In genomic region chr18:3466872-3467271, GRCh38 we compare ENCODE assay signal across 15 cellular contexts. TPM values are rescaled to one million over a fixed set of nuclear protein-coding genes. Genes with fewer than 3 reads are reported as not detected.
A peak's percentile ranks its signal among the peaks of the same experiment; 100 is the strongest.
DNase-seq lines count a peak whose midpoint lies in the region; ATAC-seq, FAIRE-seq and TF ChIP-seq lines count a peak whose summit lies in the region.
"Had no signal": no experiment of that assay in that cellular context is flagged by ENCODE, and none has a peak within 500 bp of the region (broad histone marks: within the 10 kb centered on the region; RNA-seq: fewer than 3 reads in every experiment).

No MANE protein-coding gene starts in this region.

- no TSS peak for BruUV-seq in Panc1 (replicated peaks; lab: Mats Ljungman, UMichigan)

- DNase-seq in activated CD4-positive, alpha-beta T cell treated with anti-CD3 and anti-CD28 coated beads, Interleukin-2, amount 10 ng/mL, durations not matched to agents 24 days and 14 days, result peak; percentile 66
- no peak for DNase-seq in activated CD4-positive, alpha-beta T cell treated with anti-CD3 and anti-CD28 coated beads, Interleukin-2, amount 50 U/mL, for 1 hour
- DNase-seq in Panc1 (ENCODE audit: low read depth, low spot score) (no peak), fibroblast of the aortic adventitia (ENCODE audit: low read depth) (peak; percentile 11), small intestine (peak; percentile 37), GM20000 (ENCODE audit: low spot score) (no peak), tibial nerve (ENCODE audit: low spot score in 2 of 2) (no peak), GM03348 (ENCODE audit: low spot score) (no peak)
- DNase-seq: amniotic stem cell; stimulated activated CD4-positive, alpha-beta T cell treated with anti-CD3 and anti-CD28 coated beads, Interleukin-12 subunit alpha, Interleukin-12 subunit beta, amount 100 ng/mL, for 4 hours; thyroid gland had no signal

- H3K36me3 ChIP-seq in Panc1 (ENCODE audit: control insufficient read depth, insufficient read depth, low read length) (no peaks in the 10 kb centered on the region), small intestine (ENCODE audit: control insufficient read depth in 2 of 2, insufficient read depth in 2 of 2, low read length in 2 of 2) (no peaks in the 10 kb centered on the region), tibial nerve (peaks cover 0 to 7% (median 0%) of the 10 kb centered on the region in 3 donors)
- H3K36me3 ChIP-seq: thyroid gland had no signal

- H3K4me3 ChIP-seq in Panc1 (ENCODE audit: low read depth in 2 of 2, low read length in 2 of 2), result no peak overlapping the region
- no peak overlapping the region for H3K4me3 ChIP-seq in fibroblast of the aortic adventitia (ENCODE audit: low read depth, low read length)
- no peak overlapping the region for H3K4me3 ChIP-seq in small intestine (ENCODE audit: low read depth in 1 of 2, low read length in 2 of 2)
- no peak overlapping the region for H3K4me3 ChIP-seq in tibial nerve
- H3K4me3 ChIP-seq: gastroesophageal sphincter, thyroid gland had no signal

- in situ Hi-C loops in Panc1 (cut with HindIII; ENCODE audit: low pct_unique_long_range_greater_than_20kb, low sequenced_read_pairs), result no loop called here

- no peak for TF ChIP-seq EP300 in tibial nerve (IDR thresholded peaks at IDR 0.05)

- no peak overlapping the region for H3K4me3 Mint-ChIP-seq in activated CD4-positive, alpha-beta T cell treated with anti-CD3 and anti-CD28 coated beads, Interleukin-2, amount 10 ng/mL, durations not matched to agents 24 days and 14 days
- H3K4me3 Mint-ChIP-seq: dendritic cell treated with granulocyte-macrophage colony-stimulating factor and Interleukin-4, amounts not matched to agents 40 ng/mL and 50 ng/mL, for 4 days had no signal

- no peak for ATAC-seq in Panc1
- ATAC-seq: gastroesophageal sphincter, Right ventricle myocardium inferior had no signal

- intact Hi-C loops in activated CD4-positive, alpha-beta T cell treated with anti-CD3 and anti-CD28 coated beads, Interleukin-2, amount 10 ng/mL, durations not matched to agents 24 days and 14 days (cut with micrococcal nuclease), result no loop called here
- intact Hi-C loops in Panc1 (cut with micrococcal nuclease; ENCODE audit: unreplicated experiment), result no loop called here

- 3 to 23% (median 6%) methylated on average over 2 of the region's 2 CpGs for WGBS in small intestine, 3 donors
- WGBS in tibial nerve, 2 donors, result 46 to 56% methylated on average over 2 of the region's 2 CpGs

- no peak overlapping the region for H3K27ac Mint-ChIP-seq in activated CD4-positive, alpha-beta T cell treated with anti-CD3 and anti-CD28 coated beads, Interleukin-2, amount 10 ng/mL, durations not matched to agents 24 days and 14 days
- H3K27ac Mint-ChIP-seq: dendritic cell treated with granulocyte-macrophage colony-stimulating factor and Interleukin-4, amounts not matched to agents 40 ng/mL and 50 ng/mL, for 4 days had no signal

- H3K36me3 Mint-ChIP-seq in activated CD4-positive, alpha-beta T cell treated with anti-CD3 and anti-CD28 coated beads, Interleukin-2, amount 10 ng/mL, durations not matched to agents 24 days and 14 days (ENCODE audit: low read depth), result peaks cover 8% of the 10 kb centered on the region

- H3K27me3 Mint-ChIP-seq in activated CD4-positive, alpha-beta T cell treated with anti-CD3 and anti-CD28 coated beads, Interleukin-2, amount 10 ng/mL, durations not matched to agents 24 days and 14 days, result no peaks in the 10 kb centered on the region
- H3K27me3 Mint-ChIP-seq: dendritic cell treated with granulocyte-macrophage colony-stimulating factor and Interleukin-4, amounts not matched to agents 40 ng/mL and 50 ng/mL, for 4 days had no signal

- peaks cover 12% of the 10 kb centered on the region for H3K4me1 Mint-ChIP-seq in activated CD4-positive, alpha-beta T cell treated with anti-CD3 and anti-CD28 coated beads, Interleukin-2, amount 10 ng/mL, durations not matched to agents 24 days and 14 days

- peaks cover 4% of the 10 kb centered on the region for H3K9me3 Mint-ChIP-seq in activated CD4-positive, alpha-beta T cell treated with anti-CD3 and anti-CD28 coated beads, Interleukin-2, amount 10 ng/mL, durations not matched to agents 24 days and 14 days
- H3K9me3 Mint-ChIP-seq: dendritic cell treated with granulocyte-macrophage colony-stimulating factor and Interleukin-4, amounts not matched to agents 40 ng/mL and 50 ng/mL, for 4 days had no signal

- CTCF ChIA-PET in Panc1 (lab: Charles Lee), result no interaction called here

- H3K27ac ChIP-seq in Panc1 (ENCODE audit: low read length), result peak overlapping the region; percentile 94
- peak overlapping the region in 1 of 2 donors; percentile 58 for H3K27ac ChIP-seq in small intestine (ENCODE audit: low read depth in 1 of 2, low read length in 1 of 2)
- H3K27ac ChIP-seq in tibial nerve, result no peak overlapping the region
- H3K27ac ChIP-seq: gastroesophageal sphincter, thyroid gland had no signal

- no peak for TF ChIP-seq CTCF in Panc1 (IDR thresholded peaks at IDR 0.05)
- TF ChIP-seq CTCF in fibroblast of the aortic adventitia (IDR thresholded peaks at IDR 0.05; ENCODE audit: insufficient read depth, low read length), result no peak
- no peak for TF ChIP-seq CTCF in GM20000 (IDR thresholded peaks at IDR 0.05; ENCODE audit: extremely low read depth, missing control alignments)
- no peak for TF ChIP-seq CTCF in tibial nerve (IDR thresholded peaks at IDR 0.05)

- H3K4me1 ChIP-seq in Panc1 (ENCODE audit: control insufficient read depth, insufficient read depth, low read length) (peaks cover 35% of the 10 kb centered on the region), small intestine (ENCODE audit: control insufficient read depth in 2 of 2, insufficient read depth in 1 of 2, low read depth in 1 of 2, low read length in 1 of 2) (peaks cover 2% of the 10 kb centered on the region in 2 donors), tibial nerve (peaks cover 0 to 11% (median 0%) of the 10 kb centered on the region in 4 donors)

- POLR2A ChIA-PET in Panc1 (lab: Charles Lee), result interaction anchor here (0.6 to 0.9 kb wide), 3 partner anchors 13 to 119 kb away, joined by 3 to 8 read pairs (median 8); no protein-coding TSS in a partner anchor

- no peaks in the 10 kb centered on the region for H3K27me3 ChIP-seq in Panc1 (ENCODE audit: control insufficient read depth, insufficient read depth, low read length)
- no peaks in the 10 kb centered on the region for H3K27me3 ChIP-seq in small intestine (ENCODE audit: control insufficient read depth in 2 of 2, insufficient read depth in 2 of 2, low read length in 2 of 2)
- H3K27me3 ChIP-seq in tibial nerve, result no peaks in the 10 kb centered on the region
- H3K27me3 ChIP-seq: gastroesophageal sphincter, thyroid gland had no signal

- no peak for TF ChIP-seq POLR2A in tibial nerve (IDR thresholded peaks at IDR 0.05)

- H3K9me3 ChIP-seq in Panc1 (ENCODE audit: control insufficient read depth, insufficient read depth, low read depth, low read length) (no peaks in the 10 kb centered on the region), small intestine (ENCODE audit: control insufficient read depth, low read depth) (no peaks in the 10 kb centered on the region), tibial nerve (peaks cover 0 to 3% (median 0%) of the 10 kb centered on the region in 4 donors)
- H3K9me3 ChIP-seq: thyroid gland had no signal

- no peak for FAIRE-seq in small intestine (lab: Jason Lieb, UNC)
- FAIRE-seq: A204.1 had no signal

RNA-seq across cellular contexts. Expression of gene TGIF1, which starts 16.9 kb away (rescaled TPM):
- total RNA-seq in activated CD4-positive, alpha-beta T cell treated with anti-CD3 and anti-CD28 coated beads, Interleukin-2, amount 10 ng/mL, durations not matched to agents 24 days and 14 days, result 44.0 and 50.7 TPM in 2 replicates
- total RNA-seq in Panc1 (2021; ENCODE audit: unreplicated experiment), result 171 TPM
- 131 TPM for polyA plus RNA-seq in Panc1 (2012; ENCODE audit: insufficient read length)
- total RNA-seq in fibroblast of the aortic adventitia (ENCODE audit: low replicate concordance), result 68.4 and 106 TPM in 2 replicates
- 10 to 100 TPM; 20.0 to 47.9 (median 22.6) TPM for polyA plus RNA-seq in small intestine
- total RNA-seq in tibial nerve, result 10 to 100 TPM; 59.2 to 86.1 (median 70.1) TPM

Comparison
In these comparisons a context has a peak if more than half of its experiments do, and no peak if none do; other contexts are left out.
1. DNase-seq: peak in activated CD4-positive, alpha-beta T cell treated with anti-CD3 and anti-CD28 coated beads, Interleukin-2, amount 10 ng/mL, durations not matched to agents 24 days and 14 days (single experiment), fibroblast of the aortic adventitia (single experiment) and small intestine (single experiment); none in activated CD4-positive, alpha-beta T cell treated with anti-CD3 and anti-CD28 coated beads, Interleukin-2, amount 50 U/mL, for 1 hour (single experiment), Panc1 (single experiment), GM20000 (single experiment), tibial nerve (0 of 2) and GM03348 (single experiment).